Comparison of ENCODE assay signal across 1 cellular context in genomic region chr21:36479415-36480402, GRCh38.
TF ChIP-seq lines count a peak whose summit lies in the region.

Gene CLDN14, minus strand, starts transcription at chr21:36480122. Its CDS starts 18,427 bp downstream, at chr21:36461695.

TF ChIP-seq in HepG2, 621 proteins besides CTCF, POLR2A, EP300 and RAD21 (continued from another document and continues in another):
- TF ChIP-seq ZNF382 (CRISPR knock-in tag; IDR thresholded peaks at IDR 0.05; ENCODE audit: borderline replicate concordance) (no peak), BRCA1 (CRISPR knock-in tag; IDR thresholded peaks at IDR 0.05) (0 out of 2 replicates have a peak, but pooled peaks have one; percentile 37), THAP9 (CRISPR knock-in tag; IDR thresholded peaks at IDR 0.05; ENCODE audit: borderline replicate concordance) (no peak; the same call in 1 of the 2 replicates), ZNF3 (CRISPR knock-in tag; IDR thresholded peaks at IDR 0.05) (no peak), ZNF605 (CRISPR knock-in tag; IDR thresholded peaks at IDR 0.05) (peak; percentile 84; the same call in 1 of the 2 replicates), ARHGAP35 (CRISPR knock-in tag; IDR thresholded peaks at IDR 0.05; ENCODE audit: borderline replicate concordance) (no peak; the same call in 1 of the 2 replicates), ZNF557 (CRISPR knock-in tag; IDR thresholded peaks at IDR 0.05) (no peak), ARID3A (IDR thresholded peaks at IDR 0.05; ENCODE audit: low read depth, low read length) (peak; percentile 91), ZNF430 (CRISPR knock-in tag; IDR thresholded peaks at IDR 0.05) (peak; percentile 85), ZNF207 (IDR thresholded peaks at IDR 0.05; ENCODE audit: borderline replicate concordance) (no peak), NONO (IDR thresholded peaks at IDR 0.05) (no peak), NONO (CRISPR knock-in tag; conservative IDR thresholded peaks at IDR 0.05) (peak; percentile 79), KDM2A (CRISPR knock-in tag; IDR thresholded peaks at IDR 0.05; ENCODE audit: borderline replicate concordance, low read depth) (no peak), ERF (CRISPR knock-in tag; IDR thresholded peaks at IDR 0.05) (no peak; the same call in 1 of the 2 replicates), TRIM24 (CRISPR knock-in tag; IDR thresholded peaks at IDR 0.05) (peak; percentile 57; the same call in 1 of the 2 replicates), CENPX (CRISPR knock-in tag; IDR thresholded peaks at IDR 0.05) (no peak), SKIL (CRISPR knock-in tag; IDR thresholded peaks at IDR 0.05; ENCODE audit: borderline replicate concordance) (peak; percentile 72; the same call in 1 of the 2 replicates), PRMT3 (CRISPR knock-in tag; IDR thresholded peaks at IDR 0.05; ENCODE audit: borderline replicate concordance, low read depth) (no peak), ZNF574 (CRISPR knock-in tag; IDR thresholded peaks at IDR 0.05) (peak; percentile 81), FOXK1 (CRISPR knock-in tag; IDR thresholded peaks at IDR 0.05; ENCODE audit: borderline replicate concordance, low read depth) (peak; percentile 71; the same call in 1 of the 2 replicates), AKNA (CRISPR knock-in tag; IDR thresholded peaks at IDR 0.05; ENCODE audit: borderline replicate concordance) (no peak), ZBED4 (CRISPR knock-in tag; IDR thresholded peaks at IDR 0.05; ENCODE audit: borderline replicate concordance) (peak; percentile 89; the same call in 1 of the 2 replicates), MAX (IDR thresholded peaks at IDR 0.05) (peak; percentile 86), ZNF569 (CRISPR knock-in tag; IDR thresholded peaks at IDR 0.05; ENCODE audit: borderline replicate concordance) (0 out of 2 replicates have a peak, but pooled peaks have one; percentile 64), PRDM15 (CRISPR knock-in tag; IDR thresholded peaks at IDR 0.05) (no peak), JUNB (CRISPR knock-in tag; IDR thresholded peaks at IDR 0.05; ENCODE audit: borderline replicate concordance) (peak; percentile 71), HNRNPH1 (optimal IDR thresholded peaks at IDR 0.05; ENCODE audit: low read depth, low read length) (no peak), ZNF746 (CRISPR knock-in tag; IDR thresholded peaks at IDR 0.05) (peak; percentile 83; the same call in 1 of the 2 replicates), MXD3 (CRISPR knock-in tag; IDR thresholded peaks at IDR 0.05) (no peak)
